ENCODE assay signal across 21 cellular contexts in genomic region chr14:102935756-102936155, GRCh38. TPM values are rescaled to one million over a fixed set of nuclear protein-coding genes. Genes with fewer than 3 reads are reported as not detected.
DNase-seq lines count a peak whose midpoint lies in the region; ATAC-seq and TF ChIP-seq lines count a peak whose summit lies in the region.
"Had no signal": no experiment of that assay in that cellular context is flagged by ENCODE, and none has a peak within 500 bp of the region (broad histone marks: within the 10 kb centered on the region; RNA-seq: fewer than 3 reads in every experiment).

No MANE protein-coding gene starts in this region.

- H3K4me1 ChIP-seq in DOHH2 (ENCODE audit: control insufficient read depth, low read length) (peaks cover 83% of the 10 kb centered on the region), OCI-LY7 (ENCODE audit: insufficient read depth, low read length, poor library complexity, severe bottlenecking) (peaks cover 40% of the 10 kb centered on the region), right lobe of liver (peaks cover 0 to 17% (median 7%) of the 10 kb centered on the region in 4 donors)
- H3K4me1 ChIP-seq: A549 had no signal

- peak overlapping the region; percentile 61 for H3K4me3 ChIP-seq in DOHH2 (ENCODE audit: low read length)
- peak overlapping the region; percentile 12 for H3K4me3 ChIP-seq in OCI-LY7 (ENCODE audit: low read depth, low read length, poor library complexity, severe bottlenecking)
- H3K4me3 ChIP-seq in right lobe of liver, result no peak overlapping the region
- H3K4me3 ChIP-seq: A549; BLaER1 treated with 17β-estradiol and CSF1 and Interleukin-3, amounts not matched to agents 10 nM and 100 nM; HAP-1 had no signal

- CTCF ChIA-PET in OCI-LY7 (lab: Charles Lee; ENCODE audit: unreplicated experiment), result no interaction called here

- H2AFZ ChIP-seq in OCI-LY7 (ENCODE audit: low read length), result peak overlapping the region; percentile 78; the same call in 1 of the 2 replicates

- H3K27ac ChIP-seq in DOHH2 (ENCODE audit: low read depth, low read length) (peak overlapping the region; percentile 93), OCI-LY7 (ENCODE audit: low read depth, low read length, poor library complexity, severe bottlenecking) (peak overlapping the region; percentile 36), right lobe of liver (no peak overlapping the region)
- H3K27ac ChIP-seq: A549; BLaER1 treated with 17β-estradiol and CSF1 and Interleukin-3, amounts not matched to agents 10 nM and 100 nM had no signal

- H3K27me3 ChIP-seq in DOHH2 (ENCODE audit: control insufficient read depth, low read length) (no peaks in the 10 kb centered on the region), right lobe of liver (no peaks in the 10 kb centered on the region)
- H3K27me3 ChIP-seq: BE2C had no signal

- no peaks in the 10 kb centered on the region for H3K9me2 ChIP-seq in DOHH2 (replicated peaks; ENCODE audit: control insufficient read depth, low read length)
- no peaks in the 10 kb centered on the region for H3K9me2 ChIP-seq in OCI-LY7 (ENCODE audit: insufficient read depth, low read length)

- no peak for TF ChIP-seq POLR2A in right lobe of liver (IDR thresholded peaks at IDR 0.05)

- H3K36me3 ChIP-seq in DOHH2 (ENCODE audit: control insufficient read depth, low read length) (peaks cover 14% of the 10 kb centered on the region), OCI-LY7 (ENCODE audit: insufficient read depth, low read length) (no peaks in the 10 kb centered on the region), right lobe of liver (peaks cover 0 to 19% (median 9%) of the 10 kb centered on the region in 4 donors)

- H3K4me1 Mint-ChIP-seq in IgD-negative memory B cell, result peaks cover 11 to 17% (median 12%) of the 10 kb centered on the region in 3 donors
- H3K4me1 Mint-ChIP-seq in memory B cell, result peaks cover 11% of the 10 kb centered on the region
- H3K4me1 Mint-ChIP-seq: CD14-positive monocyte; CD8-positive, alpha-beta memory T cell had no signal

- no TSS peak for BruUV-seq in OCI-LY7 (replicated peaks; lab: Mats Ljungman, UMichigan)

- no peaks in the 10 kb centered on the region for H3K9me3 ChIP-seq in DOHH2 (ENCODE audit: control insufficient read depth, insufficient read depth, low read length)
- no peaks in the 10 kb centered on the region; the same call in 1 of the 2 replicates for H3K9me3 ChIP-seq in OCI-LY7 (ENCODE audit: low read length)
- H3K9me3 ChIP-seq in right lobe of liver, result no peaks in the 10 kb centered on the region
- H3K9me3 ChIP-seq: A549; BE2C; BLaER1 treated with 17β-estradiol and CSF1 and Interleukin-3, amounts not matched to agents 10 nM and 100 nM; HAP-1 had no signal

- 83% methylated on average over 4 of the region's 4 CpGs for WGBS in right lobe of liver (ENCODE audit: insufficient coverage, low coverage, low lambda C conversion rate, missing lambda C conversion rate)

- H3K4me2 ChIP-seq in DOHH2 (ENCODE audit: low read length) (peak overlapping the region; percentile 70), OCI-LY7 (ENCODE audit: low read length) (peak overlapping the region; percentile 68)
- H3K4me2 ChIP-seq: A549 had no signal

- H3K9me3 Mint-ChIP-seq in IgD-negative memory B cell, result no peaks in the 10 kb centered on the region
- no peaks in the 10 kb centered on the region for H3K9me3 Mint-ChIP-seq in memory B cell
- H3K9me3 Mint-ChIP-seq: CD14-positive monocyte; CD4-positive, alpha-beta T cell; CD8-positive, alpha-beta memory T cell; HFFc6 had no signal

- H3K27ac Mint-ChIP-seq in IgD-negative memory B cell, result peak overlapping the region in 2 of 3 donors; percentile 3 to 39
- H3K27ac Mint-ChIP-seq in memory B cell, result no peak overlapping the region
- H3K27ac Mint-ChIP-seq: CD4-positive, alpha-beta T cell; HFFc6 had no signal

- H3F3A ChIP-seq in DOHH2 (ENCODE audit: control insufficient read depth, insufficient read depth), result peaks cover 31% of the 10 kb centered on the region

- DNase-seq in OCI-LY7 (ENCODE audit: low spot score) (peak; percentile 42), memory B cell (ENCODE audit: low spot score in 2 of 2) (no peak), right lobe of liver (no peak), NCI-H510A (lab: John Stamatoyannopoulos, UW) (no peak), DMS79 (lab: John Stamatoyannopoulos, UW) (no peak)
- DNase-seq: 8988T; ACHN; AML-193; BE2C; CD4-positive, alpha-beta T cell; CD8-positive, alpha-beta memory T cell; DMS 273 treated with DMSO at 0.1 percent for 48 hours; DMS79 treated with DMSO at 0.1 percent for 48 hours; GOT3; HFFc6 had no signal

- H3K4me3 Mint-ChIP-seq in IgD-negative memory B cell (peak overlapping the region in 2 of 4 donors; percentile 9 to 20), memory B cell (no peak overlapping the region)
- H3K4me3 Mint-ChIP-seq: CD14-positive monocyte; CD4-positive, alpha-beta T cell; CD8-positive, alpha-beta memory T cell; HFFc6 had no signal

- intact Hi-C loops in OCI-LY7 (cut with micrococcal nuclease; ENCODE audit: unreplicated experiment), result no loop called here
- intact Hi-C loops in right lobe of liver (cut with DNase I), result no loop called here

- H3K36me3 Mint-ChIP-seq in IgD-negative memory B cell (no peaks in the 10 kb centered on the region), memory B cell (peaks cover 11% of the 10 kb centered on the region)
- H3K36me3 Mint-ChIP-seq: CD8-positive, alpha-beta memory T cell had no signal

- POLR2A ChIA-PET in OCI-LY7 (lab: Charles Lee), result interaction anchor here (0.6 to 1.8 kb wide), 4 partner anchors 9 to 455 kb away, joined by 3 to 7 read pairs (median 4); no protein-coding TSS in a partner anchor

- H3K27me3 Mint-ChIP-seq in IgD-negative memory B cell (peaks cover 2% of the 10 kb centered on the region), memory B cell (no peaks in the 10 kb centered on the region)

- TF ChIP-seq CTCF in DOHH2 (IDR thresholded peaks at IDR 0.05; ENCODE audit: low read depth, low read length, poor library complexity, severe bottlenecking) (no peak), OCI-LY7 (conservative IDR thresholded peaks at IDR 0.05; ENCODE audit: low read length) (no peak), right lobe of liver (IDR thresholded peaks at IDR 0.05) (no peak)

- no peaks in the 10 kb centered on the region for H4K20me1 ChIP-seq in DOHH2 (ENCODE audit: control insufficient read depth, insufficient read depth, low read depth, low read length)
- H4K20me1 ChIP-seq in OCI-LY7 (ENCODE audit: insufficient read depth, low read length), result no peaks in the 10 kb centered on the region

- peak; percentile 39 for ATAC-seq in memory B cell (ENCODE audit: low read depth)
- no peak for ATAC-seq in right lobe of liver
- ATAC-seq: A549 had no signal

- H3K79me2 ChIP-seq in DOHH2 (ENCODE audit: control insufficient read depth, low read length) (peaks cover 8% of the 10 kb centered on the region), OCI-LY7 (ENCODE audit: insufficient read depth, low read depth, low read length) (no peaks in the 10 kb centered on the region)

RNA-seq across cellular contexts. Expression of gene AMN, which starts 13.3 kb away (rescaled TPM):
- polyA plus RNA-seq in IgD-negative memory B cell, result 15.0 TPM
- 0.18 and 0.35 TPM in 2 replicates for total RNA-seq in OCI-LY7 (2014; rRNA removed; shearing (Covaris generic))
- total RNA-seq in OCI-LY7 (2022), result 5.6 and 6.4 TPM in 2 replicates
- 10 to 100 TPM in 5 of 6 experiments, 1 to 10 TPM in 1; 7.1 to 69.1 (median 28.6) TPM for total RNA-seq in right lobe of liver
- total RNA-seq: HFFc6 had no signal
- polyA plus RNA-seq: CD14-positive monocyte had no signal

Comparison
In these comparisons a context has a peak if more than half of its experiments do, and no peak if none do; other contexts are left out.
1. H3K27ac ChIP-seq: peak in DOHH2 (single experiment) and OCI-LY7 (single experiment); none in right lobe of liver (0 of 3).
2. H3K4me3 ChIP-seq: peak in DOHH2 (single experiment) and OCI-LY7 (single experiment); none in right lobe of liver (0 of 3).